In genomic region chr4:126715681-126716080, GRCh38 we compare ENCODE assay signal across 2 cellular contexts.
TF ChIP-seq lines count a peak whose summit lies in the region.

No MANE protein-coding gene starts in this region.

TF ChIP-seq in GM23338, 12 proteins besides CTCF, POLR2A, EP300 and RAD21 (continued from another document):
- no peak for TF ChIP-seq ETS1 (IDR thresholded peaks at IDR 0.05)
- no peak for TF ChIP-seq NANOG (IDR thresholded peaks at IDR 0.05; ENCODE audit: borderline replicate concordance)
- no peak for TF ChIP-seq ZNF462 (CRISPR knock-in tag; IDR thresholded peaks at IDR 0.05)
- TF ChIP-seq EZH2 (IDR thresholded peaks at IDR 0.05; ENCODE audit: low read depth, unreplicated experiment): no peak
- no peak for TF ChIP-seq STAT1 (IDR thresholded peaks at IDR 0.05; ENCODE audit: unreplicated experiment)

TF ChIP-seq in K562, 482 proteins besides CTCF, POLR2A, EP300 and RAD21 (continued from another document):
- TF ChIP-seq CREB1 (IDR thresholded peaks at IDR 0.05) (no peak), CREB1 (CRISPR knock-in tag; IDR thresholded peaks at IDR 0.05) (no peak), ZNF23 (CRISPR knock-in tag; IDR thresholded peaks at IDR 0.05) (no peak), HMGN3 (IDR thresholded peaks at IDR 0.05; ENCODE audit: borderline replicate concordance, extremely low read depth, insufficient read length, low read depth, low read length) (no peak), CAMTA2 (CRISPR knock-in tag; conservative IDR thresholded peaks at IDR 0.05) (no peak), PYGO2 (tag; IDR thresholded peaks at IDR 0.05) (no peak), ZNF224 (CRISPR knock-in tag; IDR thresholded peaks at IDR 0.05) (no peak), ARID2 (IDR thresholded peaks at IDR 0.05) (no peak), THRAP3 (IDR thresholded peaks at IDR 0.05; ENCODE audit: borderline replicate concordance) (no peak), ESRRA (IDR thresholded peaks at IDR 0.05; ENCODE audit: borderline replicate concordance, low read depth) (no peak), GTF2F1 (IDR thresholded peaks at IDR 0.05; ENCODE audit: low read depth, low read length) (no peak), ZNF232 (CRISPR knock-in tag; IDR thresholded peaks at IDR 0.05) (no peak), SFPQ (IDR thresholded peaks at IDR 0.05; ENCODE audit: low read depth, low read length) (no peak), NFYB (IDR thresholded peaks at IDR 0.05; ENCODE audit: extremely low read depth, insufficient read length) (no peak)
